In genomic region chr3:18510947-18511346, GRCh38 we compare ENCODE assay signal across 24 cellular contexts.
"Had no signal": no experiment of that assay in that cellular context is flagged by ENCODE, and none has a peak within 500 bp of the region (broad histone marks: within the 10 kb centered on the region; RNA-seq: fewer than 3 reads in every experiment).

No MANE protein-coding gene starts in this region.

- H3K4me1 ChIP-seq: colonic mucosa, esophagus squamous epithelium, gastrocnemius medialis, heart right ventricle, left lung, lower lobe of right lung had no signal

- H3K27ac ChIP-seq: colonic mucosa, epithelial cell of prostate, esophagus squamous epithelium, gastrocnemius medialis, heart right ventricle, left lung, lower lobe of right lung had no signal

- ATAC-seq: effector memory CD8-positive, alpha-beta T cell; esophagus mucosa; gastrocnemius medialis; heart right ventricle; left cardiac atrium; left lung; left ventricle myocardium superior; lower lobe of right lung; mucosa of descending colon had no signal

- DNase-seq: colonic mucosa; cortex of kidney; effector CD8-positive, alpha-beta T cell; effector memory CD8-positive, alpha-beta T cell; endodermal cell; erythroblast; esophagus squamous epithelium; foreskin fibroblast; foreskin melanocyte; gastrocnemius medialis; glutamatergic neuron; head of caudate nucleus; heart right ventricle; hippocampal formation; left cardiac atrium; left lung; left ventricle myocardium superior; lower lobe of right lung; mesenchymal stem cell; mucosa of descending colon had no signal

- H3K9me3 ChIP-seq: colonic mucosa, esophagus squamous epithelium, gastrocnemius medialis, heart right ventricle, left lung, lower lobe of right lung, mucosa of descending colon had no signal

- H3K4me3 Mint-ChIP-seq: dendritic cell treated with granulocyte-macrophage colony-stimulating factor and Interleukin-4, amounts not matched to agents 40 ng/mL and 50 ng/mL, for 4 days; effector memory CD8-positive, alpha-beta T cell; endodermal cell; mesothelial cell of epicardium had no signal

- H3K36me3 Mint-ChIP-seq: mesothelial cell of epicardium had no signal

- H3K27me3 ChIP-seq: colonic mucosa, esophagus squamous epithelium, gastrocnemius medialis, left lung had no signal

- H3K36me3 ChIP-seq: colonic mucosa, esophagus squamous epithelium, gastrocnemius medialis, heart right ventricle, left lung, lower lobe of right lung had no signal

- H3K27me3 Mint-ChIP-seq: dendritic cell treated with granulocyte-macrophage colony-stimulating factor and Interleukin-4, amounts not matched to agents 40 ng/mL and 50 ng/mL, for 4 days; effector memory CD8-positive, alpha-beta T cell had no signal

- H3K9me3 Mint-ChIP-seq: dendritic cell treated with granulocyte-macrophage colony-stimulating factor and Interleukin-4, amounts not matched to agents 40 ng/mL and 50 ng/mL, for 4 days; effector memory CD8-positive, alpha-beta T cell; endodermal cell had no signal

- H3K27ac Mint-ChIP-seq: dendritic cell treated with granulocyte-macrophage colony-stimulating factor and Interleukin-4, amounts not matched to agents 40 ng/mL and 50 ng/mL, for 4 days; endodermal cell; mesothelial cell of epicardium had no signal

- H3K4me1 Mint-ChIP-seq: mesothelial cell of epicardium had no signal

- H3K4me3 ChIP-seq: colonic mucosa, esophagus squamous epithelium, gastrocnemius medialis, heart right ventricle, left lung, lower lobe of right lung, mucosa of descending colon had no signal
